8 cellular contexts compared by ENCODE assay signal in genomic region chr13:24727731-24728601, GRCh38. TPM values are rescaled to one million over a fixed set of nuclear protein-coding genes. Genes with fewer than 3 reads are reported as not detected.
DNase-seq lines count a peak whose midpoint lies in the region; ATAC-seq and TF ChIP-seq lines count a peak whose summit lies in the region.

No MANE protein-coding gene starts in this region.

- H3K4me1 ChIP-seq in BE2C (no peaks in the 10 kb centered on the region), lung (ENCODE audit: control insufficient read depth in 2 of 2, insufficient read depth in 2 of 2, low read length in 2 of 2) (no peaks in the 10 kb centered on the region)

- H3K27me3 ChIP-seq in BE2C (no peaks in the 10 kb centered on the region), lung (ENCODE audit: control insufficient read depth, insufficient read depth) (no peaks in the 10 kb centered on the region)

- no peaks in the 10 kb centered on the region for H3K9me3 ChIP-seq in BE2C
- H3K9me3 ChIP-seq in lung (ENCODE audit: control insufficient read depth in 2 of 2, insufficient read depth in 1 of 2, low read length in 1 of 2), result no peaks in the 10 kb centered on the region

- ATAC-seq in GM18873 (IDR thresholded peaks at IDR 0.05; ENCODE audit: low FRiP score, unreplicated experiment) (peak; percentile 83), HG03280 (IDR thresholded peaks at IDR 0.05; ENCODE audit: unreplicated experiment) (peak; percentile 78), lung (ENCODE audit: insufficient read depth, low FRiP score) (peak; percentile 85)

- no peaks in the 10 kb centered on the region for H3K9me3 Mint-ChIP-seq in activated CD4-positive, alpha-beta T cell treated with anti-CD3 and anti-CD28 coated beads, Interleukin-2, amount 10 ng/mL, durations not matched to agents 24 days and 14 days

- H3K4me3 ChIP-seq in BE2C (ENCODE audit: low read depth, low read length) (no peak overlapping the region), lung (no peak overlapping the region)

- WGBS in lung, 2 donors, result 61% methylated on average over 24 of the region's 24 CpGs

- intact Hi-C loops in activated CD4-positive, alpha-beta T cell treated with anti-CD3 and anti-CD28 coated beads, Interleukin-2, amount 10 ng/mL, durations not matched to agents 24 days and 14 days (cut with micrococcal nuclease), result loop anchor here (1.0 to 2.0 kb wide), 4 partner anchors 19 to 147 kb away; no protein-coding TSS in a partner anchor

- H3K36me3 ChIP-seq in BE2C (no peaks in the 10 kb centered on the region), lung (ENCODE audit: control insufficient read depth in 2 of 2, insufficient read depth in 2 of 2, low read length in 2 of 2) (no peaks in the 10 kb centered on the region)

- peaks cover 36% of the 10 kb centered on the region for H3K27me3 Mint-ChIP-seq in activated CD4-positive, alpha-beta T cell treated with anti-CD3 and anti-CD28 coated beads, Interleukin-2, amount 10 ng/mL, durations not matched to agents 24 days and 14 days

- peak; percentile 77 for TF ChIP-seq CTCF in BE2C (IDR thresholded peaks at IDR 0.05; ENCODE audit: low read depth, low read length)
- TF ChIP-seq CTCF in lung (IDR thresholded peaks at IDR 0.05; ENCODE audit: control extremely low read depth, extremely low read depth), result peak; percentile 84

- H3K27ac ChIP-seq in lung (ENCODE audit: low read depth in 1 of 2, low read length in 1 of 2), result no peak overlapping the region

- no peak overlapping the region for H3K27ac Mint-ChIP-seq in activated CD4-positive, alpha-beta T cell treated with anti-CD3 and anti-CD28 coated beads, Interleukin-2, amount 10 ng/mL, durations not matched to agents 24 days and 14 days

- peaks cover 5% of the 10 kb centered on the region for H3K4me1 Mint-ChIP-seq in activated CD4-positive, alpha-beta T cell treated with anti-CD3 and anti-CD28 coated beads, Interleukin-2, amount 10 ng/mL, durations not matched to agents 24 days and 14 days

- DNase-seq in BE2C, result peak; percentile 71
- DNase-seq in NCI-H510A treated with DMSO at 0.1 percent for 48 hours (lab: John Stamatoyannopoulos, UW), result peak; percentile 44
- DNase-seq in activated CD4-positive, alpha-beta T cell treated with anti-CD3 and anti-CD28 coated beads, Interleukin-2, amount 10 ng/mL, durations not matched to agents 24 days and 14 days, result peak; percentile 90
- DNase-seq in dedifferentiated amniotic fluid mesenchymal stem cell (ENCODE audit: extremely low spot score), result peak; percentile 87
- DNase-seq in lung (ENCODE audit: low spot score), result peak; percentile 58
- peak; percentile 7 to 46 for DNase-seq in stimulated activated CD8-positive, alpha-beta memory T cell treated with anti-CD3 and anti-CD28 coated beads, Interleukin-15, amount 100 ng/mL, for 4 hours (ENCODE audit: low read depth in 2 of 2)

- H3K4me3 Mint-ChIP-seq in activated CD4-positive, alpha-beta T cell treated with anti-CD3 and anti-CD28 coated beads, Interleukin-2, amount 10 ng/mL, durations not matched to agents 24 days and 14 days, result no peak overlapping the region

- no peaks in the 10 kb centered on the region for H3K36me3 Mint-ChIP-seq in activated CD4-positive, alpha-beta T cell treated with anti-CD3 and anti-CD28 coated beads, Interleukin-2, amount 10 ng/mL, durations not matched to agents 24 days and 14 days (ENCODE audit: low read depth)

RNA-seq across cellular contexts. Expression of gene RNF17, which starts 36.0 kb away (rescaled TPM):
- not detected for polyA plus RNA-seq in BE2C (2012; ENCODE audit: insufficient read depth, insufficient read length, low read depth)
- not detected in 2 replicates for total RNA-seq in activated CD4-positive, alpha-beta T cell treated with anti-CD3 and anti-CD28 coated beads, Interleukin-2, amount 10 ng/mL, durations not matched to agents 24 days and 14 days
- total RNA-seq in lung, result under 1 TPM in 1 of 2 donors, not detected in 1; 0.09 TPM
- under 1 TPM in 1 of 2 donors, not detected in 1; 0.07 TPM for polyA plus RNA-seq in lung

RNA-seq across cellular contexts. Expression of gene ATP12A, which starts 47.8 kb away (rescaled TPM):
- polyA plus RNA-seq in BE2C (2012; ENCODE audit: insufficient read depth, insufficient read length, low read depth), result not detected
- 0.23 and 0.28 TPM in 2 replicates for total RNA-seq in activated CD4-positive, alpha-beta T cell treated with anti-CD3 and anti-CD28 coated beads, Interleukin-2, amount 10 ng/mL, durations not matched to agents 24 days and 14 days
- total RNA-seq in lung, result 1 to 10 TPM in 1 of 2 donors, under 1 TPM in 1; 0.40 to 3.1 TPM
- polyA plus RNA-seq in lung, result 10 to 100 TPM in 1 of 2 donors, 1 to 10 TPM in 1; 1.2 to 11.7 TPM

Comparison
In these comparisons a context has a peak if more than half of its experiments do, and no peak if none do; other contexts are left out.
1. DNase-seq: peak in every context shown above with its lines; median percentile 90 in activated CD4-positive, alpha-beta T cell treated with anti-CD3 and anti-CD28 coated beads, Interleukin-2, amount 10 ng/mL, durations not matched to agents 24 days and 14 days; 87 in dedifferentiated amniotic fluid mesenchymal stem cell; 71 in BE2C; 58 in lung; 44 in NCI-H510A treated with DMSO at 0.1 percent for 48 hours; 26 in stimulated activated CD8-positive, alpha-beta memory T cell treated with anti-CD3 and anti-CD28 coated beads, Interleukin-15, amount 100 ng/mL, for 4 hours.